Comparison of ENCODE assay signal across 21 cellular contexts in the genomic region with DNA sequence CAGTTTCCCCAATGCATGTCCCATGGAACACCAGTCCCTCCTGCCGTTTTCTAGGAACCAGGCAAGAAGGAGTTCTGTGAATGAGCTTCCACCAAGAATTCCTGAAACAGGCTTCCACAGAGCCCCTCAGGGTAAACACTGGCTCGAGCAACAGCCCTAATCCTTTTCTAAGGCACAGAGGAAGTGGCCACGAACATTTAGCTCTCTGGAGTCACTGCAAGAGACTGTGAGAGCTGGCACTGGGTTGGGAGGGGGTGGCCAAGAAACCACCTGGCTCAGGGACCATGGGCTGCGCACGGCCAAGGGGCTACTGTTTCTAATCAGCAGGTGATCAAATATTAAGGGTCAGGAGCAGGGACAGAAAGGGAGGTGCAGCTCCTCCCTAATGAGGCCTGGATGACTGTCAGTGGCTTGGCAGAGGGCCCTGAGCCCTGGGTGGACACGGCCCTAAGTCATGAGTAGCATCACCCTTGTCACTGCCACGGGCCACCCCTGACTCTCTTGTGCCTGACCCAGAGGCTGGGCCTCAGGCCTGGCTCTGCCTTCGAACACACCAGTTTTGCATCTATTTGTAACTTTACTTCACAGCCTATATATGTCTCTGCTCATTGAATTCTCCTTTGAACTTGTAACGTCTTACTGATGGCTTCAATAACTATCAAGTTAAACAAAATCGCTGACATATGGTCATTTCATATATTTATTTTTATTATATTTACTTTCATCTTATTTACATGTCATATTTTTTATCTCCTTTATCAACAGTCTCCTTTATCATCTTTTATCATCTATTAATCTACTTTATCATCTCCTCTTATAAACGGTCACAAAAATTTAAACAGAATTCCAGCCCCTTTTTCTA.
DNase-seq lines count a peak whose midpoint lies in the region; ATAC-seq and TF ChIP-seq lines count a peak whose summit lies in the region.
"Had no signal": no experiment of that assay in that cellular context is flagged by ENCODE, and none has a peak within 500 bp of the region (broad histone marks: within the 10 kb centered on the region; RNA-seq: fewer than 3 reads in every experiment).

No MANE protein-coding gene starts in this region.

- H3K27me3 ChIP-seq in RWPE2 (ENCODE audit: insufficient read depth, poor library complexity, severe bottlenecking) (peaks cover 11% of the 10 kb centered on the region), esophagus muscularis mucosa (peaks cover 0 to 3% (median 0%) of the 10 kb centered on the region in 4 donors), adrenal gland (peaks cover 2% of the 10 kb centered on the region), thyroid gland (no peaks in the 10 kb centered on the region)

- H3K4me1 ChIP-seq in RWPE2 (ENCODE audit: insufficient read depth, poor library complexity, severe bottlenecking) = no peaks in the 10 kb centered on the region
- H3K4me1 ChIP-seq in esophagus muscularis mucosa = peaks cover 0 to 1% (median 0%) of the 10 kb centered on the region in 4 donors
- no peaks in the 10 kb centered on the region for H3K4me1 ChIP-seq in adrenal gland (replicated peaks in 1 of 2)
- H3K4me1 ChIP-seq in thyroid gland = no peaks in the 10 kb centered on the region

- intact Hi-C loops in esophagus muscularis mucosa (cut with DNase I) (no loop called here), adrenal gland (cut with DNase I) (no loop called here), thyroid gland (cut with DNase I) (no loop called here)

- ATAC-seq in RWPE2 (ENCODE audit: low read depth) (peak; percentile 15; the same call in 1 of the 3 replicates), GM21526 (IDR thresholded peaks at IDR 0.05; ENCODE audit: low FRiP score, unreplicated experiment) (no peak), GM21390 (IDR thresholded peaks at IDR 0.05; ENCODE audit: unreplicated experiment) (no peak)
- ATAC-seq: HCT116 had no signal

- DNase-seq in NCI-H1092 treated with DMSO at 0.1 percent for 48 hours (lab: John Stamatoyannopoulos, UW) (peak; percentile 23), NCI-H1092 (lab: John Stamatoyannopoulos, UW) (no peak), RWPE2 (ENCODE audit: low spot score) (no peak), esophagus muscularis mucosa (ENCODE audit: extremely low spot score) (peak; percentile 91), adrenal gland (no peak), thyroid gland (no peak)
- DNase-seq: GDM1, GM23248, KG1, NCI-H1436 treated with DMSO at 0.1 percent for 48 hours, NCI-H2081, NCI-H2171 treated with DMSO at 0.1 percent for 48 hours, NCI-H446, NCI-H526 treated with DMSO at 0.1 percent for 48 hours, OCI-M1, SHP77 had no signal

- 77% methylated on average over 11 of the region's 11 CpGs for WGBS in esophagus muscularis mucosa
- 68 to 73% (median 72%) methylated on average over 10 to 11 of the region's 11 CpGs for WGBS in adrenal gland, 4 donors
- 70 to 85% methylated on average over 9 to 11 of the region's 11 CpGs for WGBS in thyroid gland, 2 donors

- TF ChIP-seq EP300 in esophagus muscularis mucosa (IDR thresholded peaks at IDR 0.05) = no peak

- H3K36me3 ChIP-seq in RWPE2 (ENCODE audit: low read depth) (no peaks in the 10 kb centered on the region), esophagus muscularis mucosa (no peaks in the 10 kb centered on the region), adrenal gland (replicated peaks in 1 of 2) (no peaks in the 10 kb centered on the region), thyroid gland (no peaks in the 10 kb centered on the region)

- H3K27ac ChIP-seq in RWPE2 (ENCODE audit: poor library complexity, severe bottlenecking) (no peak overlapping the region), esophagus muscularis mucosa (replicated peaks in 1 of 4) (no peak overlapping the region), adrenal gland (no peak overlapping the region), thyroid gland (no peak overlapping the region)
- H3K27ac ChIP-seq: 22Rv1, GM23248, SK-N-MC had no signal

- TF ChIP-seq POLR2A in esophagus muscularis mucosa (IDR thresholded peaks at IDR 0.05; ENCODE audit: low read depth) = no peak
- no peak for TF ChIP-seq POLR2A in adrenal gland (IDR thresholded peaks at IDR 0.05)
- no peak for TF ChIP-seq POLR2A in thyroid gland (IDR thresholded peaks at IDR 0.05)

- H3K9me3 ChIP-seq in RWPE2 (ENCODE audit: severe bottlenecking) = no peaks in the 10 kb centered on the region
- no peaks in the 10 kb centered on the region for H3K9me3 ChIP-seq in esophagus muscularis mucosa
- H3K9me3 ChIP-seq in adrenal gland (replicated peaks in 1 of 3) = no peaks in the 10 kb centered on the region
- no peaks in the 10 kb centered on the region for H3K9me3 ChIP-seq in thyroid gland

- no peak overlapping the region for H3K4me3 ChIP-seq in RWPE2 (ENCODE audit: severe bottlenecking)
- H3K4me3 ChIP-seq in esophagus muscularis mucosa = no peak overlapping the region
- H3K4me3 ChIP-seq in adrenal gland = no peak overlapping the region
- no peak overlapping the region for H3K4me3 ChIP-seq in thyroid gland (replicated peaks in 1 of 3)
- H3K4me3 ChIP-seq: GM23248, SK-N-MC had no signal

- TF ChIP-seq CTCF in RWPE2 (IDR thresholded peaks at IDR 0.05; ENCODE audit: poor library complexity, severe bottlenecking) (no peak), esophagus muscularis mucosa (IDR thresholded peaks at IDR 0.05) (no peak), adrenal gland (IDR thresholded peaks at IDR 0.05) (no peak), thyroid gland (IDR thresholded peaks at IDR 0.05) (no peak)

Comparison
In these comparisons a context has a peak if more than half of its experiments do, and no peak if none do; other contexts are left out.
1. DNase-seq: peak in NCI-H1092 treated with DMSO at 0.1 percent for 48 hours (single experiment) and esophagus muscularis mucosa (single experiment); none in NCI-H1092 (single experiment), RWPE2 (single experiment), adrenal gland (0 of 7) and thyroid gland (0 of 2).